13 cellular contexts compared by ENCODE assay signal in the genomic region with DNA sequence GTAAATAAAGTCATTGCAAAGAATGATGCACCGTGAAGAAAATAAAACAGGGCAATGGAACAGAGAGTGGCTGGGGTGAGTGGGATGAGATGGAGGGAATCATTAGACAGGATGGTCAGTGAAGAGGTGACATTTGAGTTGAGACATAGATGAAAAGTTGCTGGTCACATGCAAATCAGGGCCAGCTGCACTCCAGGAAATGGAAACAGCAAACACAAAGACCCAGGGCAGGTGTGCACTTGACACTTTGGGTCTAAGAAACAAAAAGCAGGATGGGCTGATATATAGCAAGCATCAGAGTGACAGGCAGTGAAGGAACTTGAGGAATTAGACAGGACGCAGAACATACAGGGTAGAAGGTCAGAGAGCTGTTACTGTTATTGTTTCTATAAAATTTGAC.
DNase-seq lines count a peak whose midpoint lies in the region; ATAC-seq lines count a peak whose summit lies in the region.
"Had no signal": no experiment of that assay in that cellular context is flagged by ENCODE, and none has a peak within 500 bp of the region (broad histone marks: within the 10 kb centered on the region; RNA-seq: fewer than 3 reads in every experiment).

No MANE protein-coding gene starts in this region.

- H3K14ac ChIP-seq in neuronal stem cell (ENCODE audit: low read length), result no peak overlapping the region

- H2BK5ac ChIP-seq in neuronal stem cell (ENCODE audit: low read length), result no peak overlapping the region

- no peak overlapping the region for H2BK12ac ChIP-seq in neuronal stem cell (ENCODE audit: low read length)

- ATAC-seq in GM18858 (IDR thresholded peaks at IDR 0.05; ENCODE audit: unreplicated experiment), result peak; percentile 44
- ATAC-seq in GM21528 (IDR thresholded peaks at IDR 0.05; ENCODE audit: low FRiP score, unreplicated experiment), result peak; percentile 70
- ATAC-seq in HG03280 (IDR thresholded peaks at IDR 0.05; ENCODE audit: unreplicated experiment), result peak; percentile 67
- ATAC-seq in HG03457 (IDR thresholded peaks at IDR 0.05; ENCODE audit: unreplicated experiment), result no peak
- ATAC-seq: HCT116; stimulated activated naive CD8-positive, alpha-beta T cell treated with anti-CD3 and anti-CD28 coated beads, Interleukin-15, amount 100 ng/mL, for 72 hours had no signal

- H3K79me1 ChIP-seq in neuronal stem cell (ENCODE audit: low read depth, low read length), result no peaks in the 10 kb centered on the region

- H3K4me2 ChIP-seq in neuronal stem cell (ENCODE audit: insufficient read depth, low read length, poor library complexity, severe bottlenecking), result no peak overlapping the region
- H3K4me2 ChIP-seq: hepatocyte had no signal

- DNase-seq in DMS53 (lab: John Stamatoyannopoulos, UW) (peak; percentile 82), pons (ENCODE audit: low spot score) (no peak), neuronal stem cell (ENCODE audit: low spot score) (no peak), midbrain (lab: John Stamatoyannopoulos, UW) (no peak)
- DNase-seq: colonic mucosa; esophagus squamous epithelium; stimulated activated naive CD8-positive, alpha-beta T cell treated with anti-CD3 and anti-CD28 coated beads, Interleukin-15, amount 100 ng/mL, for 72 hours had no signal

- H3K23ac ChIP-seq in neuronal stem cell (ENCODE audit: low read depth, low read length, poor library complexity), result no peak overlapping the region

- WGBS in neuronal stem cell (ENCODE audit: extremely low coverage in 2 of 2, insufficient read length in 2 of 2, insufficient replicate concordance in 1 of 2), 2 donors, result no CpG with 5 or more reads among the region's 2 CpGs

- no peak overlapping the region for H3K18ac ChIP-seq in neuronal stem cell (ENCODE audit: low read length)

- H3K9me3 ChIP-seq in neuronal stem cell (replicated peaks in 1 of 2; ENCODE audit: control insufficient read depth in 2 of 2, insufficient read depth in 1 of 2, low read depth in 1 of 2, low read length in 2 of 2), result no peaks in the 10 kb centered on the region
- H3K9me3 ChIP-seq: colonic mucosa, esophagus squamous epithelium had no signal

- H4K91ac ChIP-seq in neuronal stem cell (ENCODE audit: low read depth, low read length, poor library complexity), result no peak overlapping the region

- H2AK5ac ChIP-seq in neuronal stem cell (ENCODE audit: low read depth, low read length), result no peak overlapping the region

- H3K9ac ChIP-seq in neuronal stem cell (ENCODE audit: low read depth, low read length, poor library complexity), result no peak overlapping the region

- H4K8ac ChIP-seq in neuronal stem cell (ENCODE audit: low read depth, low read length), result no peak overlapping the region

- H3K27me3 ChIP-seq in neuronal stem cell (ENCODE audit: control insufficient read depth in 3 of 3, insufficient read depth in 3 of 3, low read depth in 1 of 3, low read length in 3 of 3), result peaks cover 0 to 9% (median 0%) of the 10 kb centered on the region in 3 experiments
- H3K27me3 ChIP-seq: colonic mucosa, esophagus squamous epithelium, hepatocyte had no signal

- peaks cover 0 to 3% of the 10 kb centered on the region in 2 donors for H3K4me1 ChIP-seq in neuronal stem cell (ENCODE audit: control insufficient read depth in 2 of 2, insufficient read depth in 1 of 2, low read depth in 1 of 2, low read length in 2 of 2)
- H3K4me1 ChIP-seq: colonic mucosa had no signal

- no peak overlapping the region for H2BK120ac ChIP-seq in neuronal stem cell (ENCODE audit: low read depth, low read length)

- no peak overlapping the region for H3K4ac ChIP-seq in neuronal stem cell (ENCODE audit: low read length)

- H3K4me3 ChIP-seq in neuronal stem cell (ENCODE audit: low read length in 2 of 2), result no peak overlapping the region
- H3K4me3 ChIP-seq: colonic mucosa, esophagus squamous epithelium, hepatocyte had no signal

- H2BK15ac ChIP-seq in neuronal stem cell (ENCODE audit: low read length), result no peak overlapping the region

- H3K27ac ChIP-seq in neuronal stem cell (replicated peaks; ENCODE audit: low read length), result no peak overlapping the region
- H3K27ac ChIP-seq: colonic mucosa, hepatocyte had no signal

- no peak overlapping the region for H2AFZ ChIP-seq in neuronal stem cell (ENCODE audit: low read length)
- H2AFZ ChIP-seq: hepatocyte had no signal

- H3K36me3 ChIP-seq in neuronal stem cell (replicated peaks in 1 of 2; ENCODE audit: control insufficient read depth in 2 of 2, insufficient read depth in 2 of 2, low read length in 2 of 2), result no peaks in the 10 kb centered on the region
- H3K36me3 ChIP-seq: colonic mucosa had no signal
